Comparison of ENCODE assay signal across 8 cellular contexts in the genomic region with DNA sequence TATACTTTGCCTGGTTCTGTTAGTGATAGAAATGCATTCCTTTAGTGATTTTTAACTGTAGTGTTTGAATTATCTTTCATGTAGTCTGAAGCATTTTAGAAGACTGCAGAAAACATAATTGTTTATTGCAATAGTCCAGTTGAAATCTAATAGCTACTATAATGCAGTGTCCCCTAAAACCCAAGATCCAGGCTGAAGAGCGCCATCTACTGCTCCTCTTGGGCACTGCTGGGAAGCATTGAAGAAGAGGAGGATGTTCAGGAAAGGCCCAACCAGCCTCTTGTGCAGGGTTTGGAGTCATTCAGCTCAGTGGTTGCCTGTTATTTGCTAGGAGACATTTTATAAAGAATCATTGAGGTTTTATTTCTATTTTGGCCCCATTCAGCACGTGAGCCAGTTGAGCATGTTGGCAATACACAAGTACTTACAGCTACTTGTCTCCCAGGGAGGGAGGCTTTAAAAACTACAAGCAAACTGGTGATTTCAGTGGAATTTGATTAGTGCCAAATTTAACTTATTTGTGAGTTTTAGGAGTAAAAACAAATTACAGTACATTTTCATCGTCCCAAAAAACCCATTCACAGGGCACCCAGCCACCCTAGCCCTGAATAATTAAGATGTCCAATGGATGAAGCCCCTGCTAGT.
DNase-seq lines count a peak whose midpoint lies in the region; ATAC-seq and TF ChIP-seq lines count a peak whose summit lies in the region.

No MANE protein-coding gene starts in this region.

- H3K79me2 ChIP-seq in HCT116 (ENCODE audit: insufficient read depth, low read length): no peaks in the 10 kb centered on the region

- H3K9me3 ChIP-seq in HCT116 (ENCODE audit: control insufficient read depth in 1 of 2, insufficient read depth in 1 of 2, low read depth in 1 of 2, low read length in 2 of 2) (no peaks in the 10 kb centered on the region), NT2/D1 (ENCODE audit: insufficient read depth, low read length) (no peaks in the 10 kb centered on the region)
- H3K9me3 ChIP-seq in naive thymus-derived CD4-positive, alpha-beta T cell (ENCODE audit: control insufficient read depth in 2 of 3, low read length in 3 of 3): no peaks in the 10 kb centered on the region

- H3K4me2 ChIP-seq in HCT116 (ENCODE audit: low read length): no peak overlapping the region

- H3K4me1 ChIP-seq in HCT116 (ENCODE audit: control insufficient read depth in 1 of 2, insufficient read depth in 2 of 2, low read length in 2 of 2): no peaks in the 10 kb centered on the region
- no peaks in the 10 kb centered on the region for H3K4me1 ChIP-seq in NT2/D1 (ENCODE audit: insufficient read depth, insufficient read length)
- no peaks in the 10 kb centered on the region for H3K4me1 ChIP-seq in naive thymus-derived CD4-positive, alpha-beta T cell (ENCODE audit: control insufficient read depth in 2 of 2, insufficient read depth in 2 of 2, low read length in 2 of 2)

- H3K36me3 ChIP-seq in BJ (ENCODE audit: control insufficient read depth, insufficient read depth, low read length) (peaks cover 11% of the 10 kb centered on the region), HCT116 (ENCODE audit: control insufficient read depth in 1 of 2, insufficient read depth in 2 of 2, low read length in 2 of 2) (peaks cover 5 to 11% of the 10 kb centered on the region in 2 experiments; a peak in 3 of 4 replicates), NT2/D1 (ENCODE audit: insufficient read depth, insufficient read length, low read length) (peaks cover 27% of the 10 kb centered on the region)
- peaks cover 9 to 70% (median 16%) of the 10 kb centered on the region in 3 experiments for H3K36me3 ChIP-seq in naive thymus-derived CD4-positive, alpha-beta T cell (ENCODE audit: control insufficient read depth in 2 of 3, insufficient read depth in 3 of 3, low read length in 3 of 3)

- peaks cover 0 to 18% (median 7%) of the 10 kb centered on the region in 7 donors for H3K4me1 Mint-ChIP-seq in naive thymus-derived CD4-positive, alpha-beta T cell

- no peak overlapping the region for H3K27ac ChIP-seq in HCT116 (ENCODE audit: low read depth, low read length)
- H3K27ac ChIP-seq in naive thymus-derived CD4-positive, alpha-beta T cell (ENCODE audit: low read depth, low read length): no peak overlapping the region

- no peaks in the 10 kb centered on the region for H3K27me3 Mint-ChIP-seq in naive thymus-derived CD4-positive, alpha-beta T cell

- peak; percentile 89 for TF ChIP-seq RAD21 in HCT116 (IDR thresholded peaks at IDR 0.05; ENCODE audit: low read depth)

- intact Hi-C loops in HCT116 (cut with micrococcal nuclease): loop anchor here (1.0 to 2.0 kb wide), 4 partner anchors 233 to 370 kb away; no protein-coding TSS in a partner anchor
- intact Hi-C loops in naive thymus-derived CD4-positive, alpha-beta T cell (cut with micrococcal nuclease): loop anchor here (1.0 to 10.0 kb wide), 13 partner anchors 82 to 610 kb away; a partner anchor contains a TSS

- H3K4me3 Mint-ChIP-seq in naive thymus-derived CD4-positive, alpha-beta T cell: no peak overlapping the region

- BruUV-seq in HCT116 (replicated peaks; lab: Mats Ljungman, UMichigan): no TSS peak

- no peaks in the 10 kb centered on the region for H3K9me2 ChIP-seq in HCT116 (ENCODE audit: insufficient read depth)

- DNase-seq in BJ (ENCODE audit: low read depth) (no peak), HCT116 (ENCODE audit: low read depth, low spot score) (peak; percentile 39), NT2/D1 (ENCODE audit: low read depth, low spot score) (peak; percentile 48), activated T-cell treated with anti-CD3 and anti-CD28 coated beads for 24 hours (ENCODE audit: low read depth) (peak; percentile 58), erythroblast (lab: John Stamatoyannopoulos, UW) (peak; percentile 68 to 87)
- peak; percentile 15 to 69 (median 53) for DNase-seq in naive thymus-derived CD4-positive, alpha-beta T cell
- peak; percentile 29 for DNase-seq in stimulated activated naive CD4-positive, alpha-beta T cell treated with Interleukin-2 at 50 U/mL for 16 hours (lab: John Stamatoyannopoulos, UW)

- RAD21 ChIA-PET in HCT116 (lab: Charles Lee; ENCODE audit: low non-redundant PET in 1 of 2, low total read pairs in 2 of 2, uncharacterized antibody in 2 of 2, unreplicated experiment in 2 of 2): interaction anchor here (0.7 to 1.5 kb wide), 7 partner anchors 83 to 610 kb away, joined by 3 to 4 read pairs (median 3); no protein-coding TSS in a partner anchor

- no peaks in the 10 kb centered on the region for H3K9me3 Mint-ChIP-seq in naive thymus-derived CD4-positive, alpha-beta T cell

- peak; percentile 99 for TF ChIP-seq CTCF in BJ (IDR thresholded peaks at IDR 0.05; ENCODE audit: insufficient read depth, low read depth, low read length)
- TF ChIP-seq CTCF in HCT116 (IDR thresholded peaks at IDR 0.05 in 2 of 3, conservative IDR thresholded peaks at IDR 0.05 in 1 of 3; ENCODE audit: borderline replicate concordance in 1 of 3, insufficient read depth in 1 of 3, low read depth in 2 of 3, low read length in 2 of 3): peak; percentile 85 to 99 (median 97)

- peak overlapping the region in 4 of 9 donors; percentile 37 to 77 (median 48) for H3K27ac Mint-ChIP-seq in naive thymus-derived CD4-positive, alpha-beta T cell

- TF ChIP-seq POLR2A in HCT116 (IDR thresholded peaks at IDR 0.05; ENCODE audit: borderline replicate concordance, extremely low read depth, insufficient read depth, insufficient read length) (no peak), erythroblast (IDR thresholded peaks at IDR 0.05; ENCODE audit: low read length) (no peak)

- H2AFZ ChIP-seq in HCT116 (ENCODE audit: low read depth, low read length, poor library complexity, severe bottlenecking): no peak overlapping the region

- H3K9ac ChIP-seq in HCT116 (ENCODE audit: low read length) (no peak overlapping the region), NT2/D1 (ENCODE audit: insufficient read length, low read depth) (no peak overlapping the region)

- H3K27me3 ChIP-seq in BJ (ENCODE audit: control insufficient read depth, insufficient read depth, low read length): no peaks in the 10 kb centered on the region
- no peaks in the 10 kb centered on the region for H3K27me3 ChIP-seq in HCT116 (ENCODE audit: insufficient read depth, low read length)
- H3K27me3 ChIP-seq in NT2/D1 (ENCODE audit: insufficient read depth, insufficient read length): no peaks in the 10 kb centered on the region
- no peaks in the 10 kb centered on the region for H3K27me3 ChIP-seq in naive thymus-derived CD4-positive, alpha-beta T cell (ENCODE audit: control insufficient read depth in 2 of 2, insufficient read depth in 2 of 2, low read length in 2 of 2)

- POLR2A ChIA-PET in BJ (lab: Charles Lee) (no interaction called here), HCT116 (lab: Charles Lee) (interaction anchor here (0.8 to 1.1 kb wide), 2 partner anchors 98 to 304 kb away, joined by 3 to 5 read pairs; no protein-coding TSS in a partner anchor)
- POLR2A ChIA-PET in naive thymus-derived CD4-positive, alpha-beta T cell (lab: Charles Lee): interaction anchor here (0.9 kb wide), 1 partner anchor 43 kb away, joined by 3 read pairs; no protein-coding TSS in a partner anchor

- peaks cover 4% of the 10 kb centered on the region; the same call in 1 of the 2 replicates for H4K20me1 ChIP-seq in HCT116 (ENCODE audit: insufficient read depth)

- ATAC-seq in HCT116 (peak; percentile 94), GM19328 (IDR thresholded peaks at IDR 0.05; ENCODE audit: unreplicated experiment) (no peak)
- peak; percentile 76 for ATAC-seq in naive thymus-derived CD4-positive, alpha-beta T cell

- peaks cover 3 to 38% (median 10%) of the 10 kb centered on the region in 5 donors for H3K36me3 Mint-ChIP-seq in naive thymus-derived CD4-positive, alpha-beta T cell

- CTCF ChIA-PET in BJ (lab: Yijun Ruan, JAX) (interaction anchor here (0.6 to 3.6 kb wide), 59 partner anchors 9 to 384 kb away, joined by 3 to 40 read pairs (median 3); a partner anchor contains a TSS), HCT116 (lab: Charles Lee) (interaction anchor here (0.7 to 3.5 kb wide), 25 partner anchors 9 to 452 kb away, joined by 3 to 25 read pairs (median 4); a partner anchor contains a TSS)
- CTCF ChIA-PET in naive thymus-derived CD4-positive, alpha-beta T cell (lab: Charles Lee): interaction anchor here (0.6 to 1.7 kb wide), 18 partner anchors 10 to 410 kb away, joined by 3 to 6 read pairs (median 3); a partner anchor contains a TSS

- H3K4me3 ChIP-seq in BJ (ENCODE audit: low read depth, low read length) (no peak overlapping the region), HCT116 (replicated peaks in 1 of 2; ENCODE audit: low read depth in 1 of 2, low read length in 2 of 2) (no peak overlapping the region), NT2/D1 (ENCODE audit: insufficient read length, low read depth) (no peak overlapping the region)
- no peak overlapping the region for H3K4me3 ChIP-seq in naive thymus-derived CD4-positive, alpha-beta T cell (ENCODE audit: low read length)

TF ChIP-seq in HCT116, 20 proteins besides CTCF, POLR2A, EP300 and RAD21 (continues in another document):
- TF ChIP-seq EGR1 (IDR thresholded peaks at IDR 0.05; ENCODE audit: low read depth): no peak
- no peak for TF ChIP-seq ZFX (IDR thresholded peaks at IDR 0.05)
- TF ChIP-seq, protein P1, sequence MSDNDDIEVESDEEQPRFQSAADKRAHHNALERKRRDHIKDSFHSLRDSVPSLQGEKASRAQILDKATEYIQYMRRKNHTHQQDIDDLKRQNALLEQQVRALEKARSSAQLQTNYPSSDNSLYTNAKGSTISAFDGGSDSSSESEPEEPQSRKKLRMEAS (IDR thresholded peaks at IDR 0.05): no peak
- no peak for TF ChIP-seq SP1 (IDR thresholded peaks at IDR 0.05; ENCODE audit: low read depth)
- TF ChIP-seq ZNF274 (IDR thresholded peaks at IDR 0.05; ENCODE audit: low read depth, low read length): no peak
- no peak for TF ChIP-seq EZH2 (IDR thresholded peaks at IDR 0.05)
